In genomic region chr5:67118050-67118620, GRCh38 we compare ENCODE assay signal across 22 cellular contexts.
"Had no signal": no experiment of that assay in that cellular context is flagged by ENCODE, and none has a peak within 500 bp of the region (broad histone marks: within the 10 kb centered on the region; RNA-seq: fewer than 3 reads in every experiment).

No MANE protein-coding gene starts in this region.

- FAIRE-seq: endothelial cell of umbilical vein, urothelium cell line had no signal

- H3K36me3 ChIP-seq: thyroid gland, WERI-Rb-1 had no signal

- H3K9me3 ChIP-seq: right atrium auricular region, thyroid gland had no signal

- H3K9me3 Mint-ChIP-seq: brain; central memory CD8-positive, alpha-beta T cell; immature natural killer cell; natural killer cell; stimulated activated naive B cell treated with anti-CD40 and anti-IgM and Interleukin-4, amounts not matched to agents 10 μg/mL and 1 μg/mL and 100 μg/mL, for 72 hours had no signal

- H3K27ac ChIP-seq: coronary artery, right atrium auricular region, thyroid gland, WERI-Rb-1 had no signal

- H3K4me1 ChIP-seq: right atrium auricular region had no signal

- H3K4me1 Mint-ChIP-seq: central memory CD8-positive, alpha-beta T cell; immature natural killer cell; natural killer cell had no signal

- H3K4me3 ChIP-seq: coronary artery, right atrium auricular region, thyroid gland had no signal

- H3K4me3 Mint-ChIP-seq: activated CD8-positive, alpha-beta T cell treated with anti-CD3 and anti-CD28 coated beads, Interleukin-2, amount 10 ng/mL, durations not matched to agents 7 days and 5 days; activated naive CD8-positive, alpha-beta T cell; brain; central memory CD8-positive, alpha-beta T cell; immature natural killer cell; natural killer cell; stimulated activated naive B cell treated with anti-CD40 and anti-IgM and Interleukin-4, amounts not matched to agents 10 μg/mL and 1 μg/mL and 100 μg/mL, for 72 hours had no signal

- H3K27me3 ChIP-seq: right atrium auricular region, thyroid gland had no signal

- DNase-seq: activated CD4-positive, alpha-beta T cell treated with anti-CD3 and anti-CD28 coated beads for 4 hours; activated CD8-positive, alpha-beta memory T cell treated with anti-CD3 and anti-CD28 coated beads, Interleukin-2, amount 50 U/mL, for 4 hours; activated CD8-positive, alpha-beta T cell treated with anti-CD3 and anti-CD28 coated beads, Interleukin-2, amount 10 ng/mL, durations not matched to agents 7 days and 5 days; activated gamma-delta T cell treated with Interleukin-2 at 50 U/mL for 16 hours; amygdala; foreskin fibroblast; immature natural killer cell; left colon; natural killer cell; stimulated activated CD4-positive, alpha-beta T cell treated with anti-CD3 and anti-CD28 coated beads, Interleukin-15, amount 100 ng/mL, for 24 hours; stimulated activated CD4-positive, alpha-beta T cell treated with anti-CD3 and anti-CD28 coated beads, Interleukin-4, amount 100 ng/mL, for 1 hour; stimulated activated naive B cell treated with anti-CD40 and anti-IgM and Interleukin-4, amounts not matched to agents 10 μg/mL and 1 μg/mL and 100 μg/mL, for 72 hours; T-helper 9 cell; thyroid gland; WERI-Rb-1 had no signal

- H3K27me3 Mint-ChIP-seq: activated naive CD8-positive, alpha-beta T cell; brain; central memory CD8-positive, alpha-beta T cell; stimulated activated naive B cell treated with anti-CD40 and anti-IgM and Interleukin-4, amounts not matched to agents 10 μg/mL and 1 μg/mL and 100 μg/mL, for 72 hours had no signal

- ATAC-seq: activated CD8-positive, alpha-beta T cell treated with anti-CD3 and anti-CD28 coated beads, Interleukin-2, amount 10 ng/mL, durations not matched to agents 7 days and 5 days; left colon; natural killer cell; stimulated activated naive B cell treated with anti-CD40 and anti-IgM and Interleukin-4, amounts not matched to agents 10 μg/mL and 1 μg/mL and 100 μg/mL, for 72 hours had no signal

- H3K27ac Mint-ChIP-seq: activated CD8-positive, alpha-beta T cell treated with anti-CD3 and anti-CD28 coated beads, Interleukin-2, amount 10 ng/mL, durations not matched to agents 7 days and 5 days; activated naive CD8-positive, alpha-beta T cell; brain; immature natural killer cell; natural killer cell had no signal

- H3K36me3 Mint-ChIP-seq: natural killer cell had no signal
